38 cellular contexts compared by ENCODE assay signal in genomic region chr1:197590687-197591086, GRCh38.
"Had no signal": no experiment of that assay in that cellular context is flagged by ENCODE, and none has a peak within 500 bp of the region (broad histone marks: within the 10 kb centered on the region; RNA-seq: fewer than 3 reads in every experiment).

No MANE protein-coding gene starts in this region.

- DNase-seq: activated effector memory CD4-positive, alpha-beta T cell treated with anti-CD3 and anti-CD28 coated beads, Interleukin-2, amount 50 U/mL, for 16 hours; activated effector memory CD4-positive, alpha-beta T cell treated with Interleukin-2 at 50 U/mL for 16 hours; activated gamma-delta T cell; activated gamma-delta T cell treated with Interleukin-2 at 50 U/mL for 16 hours; activated naive CD4-positive, alpha-beta T cell; activated naive CD4-positive, alpha-beta T cell treated with anti-CD3 and anti-CD28 coated beads for 36 hours; activated naive CD4-positive, alpha-beta T cell treated with anti-CD3 and anti-CD28 coated beads, Interleukin-2, amount 10 ng/mL, durations not matched to agents 7 days and 5 days; activated naive CD4-positive, alpha-beta T cell treated with anti-CD3 and anti-CD28 coated beads, Interleukin-2, amount 50 U/mL, for 16 hours; activated naive CD4-positive, alpha-beta T cell treated with Interleukin-2 at 50 U/mL for 16 hours; activated naive CD8-positive, alpha-beta T cell treated with anti-CD3 and anti-CD28 coated beads for 36 hours; activated naive CD8-positive, alpha-beta T cell treated with anti-CD3 and anti-CD28 coated beads, Interleukin-2, amount 10 ng/mL, durations not matched to agents 7 days and 5 days; activated naive CD8-positive, alpha-beta T cell treated with anti-CD3 and anti-CD28 coated beads, Interleukin-2, amount 50 U/mL, for 24 hours; activated T-cell treated with anti-CD3 and anti-CD28 coated beads, Interleukin-2, amount 50 U/mL, for 1 hour; activated T-cell treated with anti-CD3 and anti-CD28 coated beads, Interleukin-2, amount 50 U/mL, for 24 hours; activated T-cell treated with anti-CD3 and anti-CD28 coated beads, Interleukin-2, amount 50 U/mL, for 48 hours; adrenal gland; amniotic stem cell; amygdala; anterior cingulate cortex; aorta; body of pancreas; brain microvascular endothelial cell; caudate nucleus; central memory CD4-positive, alpha-beta T cell; cerebellar nuclear complex had no signal

- H3K27me3 ChIP-seq: adrenal gland, ascending aorta, body of pancreas, brain microvascular endothelial cell, breast epithelium, cardiac muscle cell had no signal

- H3K9me3 Mint-ChIP-seq: activated naive CD4-positive, alpha-beta T cell treated with anti-CD3 and anti-CD28 coated beads for 36 hours; activated naive CD4-positive, alpha-beta T cell treated with anti-CD3 and anti-CD28 coated beads, Interleukin-2, amount 10 ng/mL, durations not matched to agents 7 days and 5 days; activated naive CD4-positive, alpha-beta T cell treated with anti-CD3 and anti-CD28 coated beads, Interleukin-2, amount 50 U/mL, for 24 hours; activated naive CD4-positive, alpha-beta T cell treated with anti-CD3 and anti-CD28 coated beads, Interleukin-2, amount 50 U/mL, for 72 hours; activated naive CD8-positive, alpha-beta T cell treated with anti-CD3 and anti-CD28 coated beads for 36 hours; activated naive CD8-positive, alpha-beta T cell treated with anti-CD3 and anti-CD28 coated beads, Interleukin-2, amount 10 ng/mL, durations not matched to agents 7 days and 5 days; activated naive CD8-positive, alpha-beta T cell treated with anti-CD3 and anti-CD28 coated beads, Interleukin-2, amount 50 U/mL, for 24 hours; activated T-cell treated with anti-CD3 and anti-CD28 coated beads, Interleukin-2, amount 50 U/mL, for 24 hours; activated T-helper 1 cell treated with anti-CD3 and anti-CD28 coated beads, Interleukin-12 subunit alpha, Interleukin-12 subunit beta, Interleukin-2, Interleukin-4 antibody, amounts not matched to agents 30 ng/mL and 10 ng/mL and 1 ng/mL, durations not matched to agents 14 hours and 24 hours and 36 hours; activated T-helper 17 cell treated with anti-CD3 and anti-CD28 coated beads, Interleukin-2, amount 50 U/mL, for 72 hours; activated T-helper 2 cell treated with anti-CD3 and anti-CD28 coated beads, Interferon-gamma antibody, Interleukin-2, Interleukin-4, amounts not matched to agents 10 μg/mL and 5 μg/mL and 100 μg/mL, durations not matched to agents 14 hours and 24 hours and 36 hours; central memory CD8-positive, alpha-beta T cell had no signal

- H3K27me3 Mint-ChIP-seq: activated naive CD4-positive, alpha-beta T cell treated with anti-CD3 and anti-CD28 coated beads, Interleukin-2, amount 10 ng/mL, durations not matched to agents 7 days and 5 days; activated naive CD4-positive, alpha-beta T cell treated with anti-CD3 and anti-CD28 coated beads, Interleukin-2, amount 50 U/mL, for 24 hours; activated naive CD8-positive, alpha-beta T cell; activated naive CD8-positive, alpha-beta T cell treated with anti-CD3 and anti-CD28 coated beads for 36 hours; activated naive CD8-positive, alpha-beta T cell treated with anti-CD3 and anti-CD28 coated beads, Interleukin-2, amount 10 ng/mL, durations not matched to agents 7 days and 5 days; activated naive CD8-positive, alpha-beta T cell treated with anti-CD3 and anti-CD28 coated beads, Interleukin-2, amount 50 U/mL, for 24 hours; activated T-cell treated with anti-CD3 and anti-CD28 coated beads, Interleukin-2, amount 50 U/mL, for 24 hours; activated T-helper 17 cell treated with anti-CD3 and anti-CD28 coated beads, Interleukin-2, amount 50 U/mL, for 72 hours; brain; central memory CD8-positive, alpha-beta T cell had no signal

- H3K4me3 ChIP-seq: adrenal gland, ascending aorta, body of pancreas, breast epithelium, cardiac muscle cell had no signal

- H3K9me3 ChIP-seq: adrenal gland, ascending aorta, body of pancreas, breast epithelium had no signal

- H3K4me1 Mint-ChIP-seq: activated naive CD4-positive, alpha-beta T cell treated with anti-CD3 and anti-CD28 coated beads, Interleukin-2, amount 10 ng/mL, durations not matched to agents 7 days and 5 days; activated naive CD4-positive, alpha-beta T cell treated with anti-CD3 and anti-CD28 coated beads, Interleukin-2, amount 50 U/mL, for 24 hours; activated naive CD8-positive, alpha-beta T cell treated with anti-CD3 and anti-CD28 coated beads for 36 hours; activated naive CD8-positive, alpha-beta T cell treated with anti-CD3 and anti-CD28 coated beads, Interleukin-2, amount 10 ng/mL, durations not matched to agents 7 days and 5 days; activated naive CD8-positive, alpha-beta T cell treated with anti-CD3 and anti-CD28 coated beads, Interleukin-2, amount 50 U/mL, for 24 hours; activated T-helper 17 cell treated with anti-CD3 and anti-CD28 coated beads, Interleukin-2, amount 50 U/mL, for 72 hours; central memory CD8-positive, alpha-beta T cell had no signal

- FAIRE-seq: astrocyte, bronchial epithelial cell had no signal

- H3K27ac Mint-ChIP-seq: activated naive CD4-positive, alpha-beta T cell treated with anti-CD3 and anti-CD28 coated beads for 36 hours; activated naive CD4-positive, alpha-beta T cell treated with anti-CD3 and anti-CD28 coated beads, Interleukin-2, amount 10 ng/mL, durations not matched to agents 7 days and 5 days; activated naive CD4-positive, alpha-beta T cell treated with anti-CD3 and anti-CD28 coated beads, Interleukin-2, amount 50 U/mL, for 24 hours; activated naive CD4-positive, alpha-beta T cell treated with anti-CD3 and anti-CD28 coated beads, Interleukin-2, amount 50 U/mL, for 72 hours; activated naive CD8-positive, alpha-beta T cell; activated naive CD8-positive, alpha-beta T cell treated with anti-CD3 and anti-CD28 coated beads for 36 hours; activated naive CD8-positive, alpha-beta T cell treated with anti-CD3 and anti-CD28 coated beads, Interleukin-2, amount 10 ng/mL, durations not matched to agents 7 days and 5 days; activated naive CD8-positive, alpha-beta T cell treated with anti-CD3 and anti-CD28 coated beads, Interleukin-2, amount 50 U/mL, for 24 hours; activated T-cell treated with anti-CD3 and anti-CD28 coated beads, Interleukin-2, amount 50 U/mL, for 24 hours; activated T-helper 1 cell treated with anti-CD3 and anti-CD28 coated beads, Interleukin-12 subunit alpha, Interleukin-12 subunit beta, Interleukin-2, Interleukin-4 antibody, amounts not matched to agents 30 ng/mL and 10 ng/mL and 1 ng/mL, durations not matched to agents 14 hours and 24 hours and 36 hours; activated T-helper 17 cell treated with anti-CD3 and anti-CD28 coated beads, Interleukin-2, amount 50 U/mL, for 72 hours; activated T-helper 2 cell treated with anti-CD3 and anti-CD28 coated beads, Interferon-gamma antibody, Interleukin-2, Interleukin-4, amounts not matched to agents 10 μg/mL and 5 μg/mL and 100 μg/mL, durations not matched to agents 14 hours and 24 hours and 36 hours; brain had no signal

- H3K27ac ChIP-seq: adrenal gland, ascending aorta, body of pancreas, brain microvascular endothelial cell, breast epithelium, cardiac muscle cell had no signal

- H3K4me1 ChIP-seq: ascending aorta, breast epithelium had no signal

- H3K36me3 ChIP-seq: adrenal gland, ascending aorta, brain microvascular endothelial cell, breast epithelium, cardiac muscle cell had no signal

- ATAC-seq: activated naive CD4-positive, alpha-beta T cell treated with anti-CD3 and anti-CD28 coated beads, Interleukin-2, amount 50 U/mL, for 72 hours; activated naive CD8-positive, alpha-beta T cell treated with anti-CD3 and anti-CD28 coated beads, Interleukin-2, amount 50 U/mL, for 24 hours; activated T-helper 17 cell treated with anti-CD3 and anti-CD28 coated beads, Interleukin-2, amount 50 U/mL, for 72 hours; body of pancreas had no signal

- H3K4me3 Mint-ChIP-seq: activated naive CD4-positive, alpha-beta T cell treated with anti-CD3 and anti-CD28 coated beads for 36 hours; activated naive CD4-positive, alpha-beta T cell treated with anti-CD3 and anti-CD28 coated beads, Interleukin-2, amount 10 ng/mL, durations not matched to agents 7 days and 5 days; activated naive CD4-positive, alpha-beta T cell treated with anti-CD3 and anti-CD28 coated beads, Interleukin-2, amount 50 U/mL, for 24 hours; activated naive CD8-positive, alpha-beta T cell; activated naive CD8-positive, alpha-beta T cell treated with anti-CD3 and anti-CD28 coated beads for 36 hours; activated naive CD8-positive, alpha-beta T cell treated with anti-CD3 and anti-CD28 coated beads, Interleukin-2, amount 10 ng/mL, durations not matched to agents 7 days and 5 days; activated naive CD8-positive, alpha-beta T cell treated with anti-CD3 and anti-CD28 coated beads, Interleukin-2, amount 50 U/mL, for 24 hours; activated T-cell treated with anti-CD3 and anti-CD28 coated beads, Interleukin-2, amount 50 U/mL, for 24 hours; activated T-helper 1 cell treated with anti-CD3 and anti-CD28 coated beads, Interleukin-12 subunit alpha, Interleukin-12 subunit beta, Interleukin-2, Interleukin-4 antibody, amounts not matched to agents 30 ng/mL and 10 ng/mL and 1 ng/mL, durations not matched to agents 14 hours and 24 hours and 36 hours; activated T-helper 17 cell treated with anti-CD3 and anti-CD28 coated beads, Interleukin-2, amount 50 U/mL, for 72 hours; brain; central memory CD8-positive, alpha-beta T cell had no signal
